In the genomic region with DNA sequence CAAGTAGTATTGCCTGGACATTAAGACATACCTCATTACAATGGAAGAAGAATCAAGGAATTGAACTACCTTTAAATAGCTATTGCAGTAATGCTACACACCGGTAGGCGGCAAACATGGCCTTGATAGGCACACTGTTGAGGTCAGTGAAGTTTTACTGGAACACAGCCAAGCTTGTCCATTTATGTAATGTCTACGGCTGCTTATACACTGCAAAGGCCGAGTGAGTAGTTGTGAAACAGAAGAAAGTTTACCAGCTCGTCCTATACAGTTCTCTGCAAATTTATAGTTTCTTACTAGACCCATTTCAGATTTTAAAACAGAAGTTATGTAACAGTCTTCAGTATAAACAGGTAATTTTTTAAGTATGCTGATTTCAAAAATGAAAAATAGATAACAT, we compare ENCODE assay signal across 8 cellular contexts. TPM values are rescaled to one million over a fixed set of nuclear protein-coding genes. Genes with fewer than 3 reads are reported as not detected.
DNase-seq lines count a peak whose midpoint lies in the region; ATAC-seq and TF ChIP-seq lines count a peak whose summit lies in the region.

No MANE protein-coding gene starts in this region.

- H3K4me1 Mint-ChIP-seq in activated CD8-positive, alpha-beta T cell treated with anti-CD3 and anti-CD28 coated beads for 36 hours (ENCODE audit: low read depth) = no peaks in the 10 kb centered on the region
- H3K4me1 Mint-ChIP-seq in osteocyte (ENCODE audit: unreplicated experiment) = peaks cover 9% of the 10 kb centered on the region

- CTCF ChIA-PET in AG04450 (lab: Charles Lee) = interaction anchor here (0.6 to 3.3 kb wide), 51 partner anchors 9 to 502 kb away, joined by 3 to 34 read pairs (median 4); no protein-coding TSS in a partner anchor
- CTCF ChIA-PET in activated CD8-positive, alpha-beta T cell treated with anti-CD3 and anti-CD28 coated beads for 36 hours (lab: Charles Lee) = interaction anchor here (0.7 to 1.5 kb wide), 7 partner anchors 12 to 196 kb away, joined by 3 to 4 read pairs (median 3); no protein-coding TSS in a partner anchor

- POLR2A ChIA-PET in AG04450 (lab: Yijun Ruan, JAX) = interaction anchor here (0.6 kb wide), 1 partner anchor 132 kb away, joined by 3 read pairs; the partner anchor contains the start of gene RAB31
- POLR2A ChIA-PET in activated CD8-positive, alpha-beta T cell treated with anti-CD3 and anti-CD28 coated beads for 36 hours (lab: Charles Lee) = no interaction called here

- TF ChIP-seq CTCF in AG04450 (IDR thresholded peaks at IDR 0.05; ENCODE audit: low read depth, low read length) (peak; percentile 92), osteocyte (IDR thresholded peaks at IDR 0.05) (peak; percentile 83)
- peak; percentile 43 for TF ChIP-seq CTCF in activated CD8-positive, alpha-beta T cell treated with anti-CD3 and anti-CD28 coated beads for 36 hours (IDR thresholded peaks at IDR 0.05)

- H3K27me3 Mint-ChIP-seq in activated CD8-positive, alpha-beta T cell treated with anti-CD3 and anti-CD28 coated beads for 36 hours = no peaks in the 10 kb centered on the region
- no peaks in the 10 kb centered on the region for H3K27me3 Mint-ChIP-seq in osteocyte (ENCODE audit: unreplicated experiment)

- H3K27ac Mint-ChIP-seq in activated CD8-positive, alpha-beta T cell treated with anti-CD3 and anti-CD28 coated beads for 36 hours = no peak overlapping the region
- H3K27ac Mint-ChIP-seq in osteocyte (ENCODE audit: unreplicated experiment) = peak overlapping the region; percentile 45

- H3K27ac ChIP-seq in AG04450 (ENCODE audit: low read depth, low read length) = no peak overlapping the region

- peaks cover 16% of the 10 kb centered on the region for H3K36me3 Mint-ChIP-seq in activated CD8-positive, alpha-beta T cell treated with anti-CD3 and anti-CD28 coated beads for 36 hours (ENCODE audit: low read depth)
- peaks cover 36% of the 10 kb centered on the region for H3K36me3 Mint-ChIP-seq in osteocyte (ENCODE audit: unreplicated experiment)

- no peaks in the 10 kb centered on the region for H3K9me3 Mint-ChIP-seq in activated CD8-positive, alpha-beta T cell treated with anti-CD3 and anti-CD28 coated beads for 36 hours
- H3K9me3 Mint-ChIP-seq in osteocyte (ENCODE audit: unreplicated experiment) = no peaks in the 10 kb centered on the region

- no peaks in the 10 kb centered on the region for H3K27me3 ChIP-seq in AG04450 (ENCODE audit: control insufficient read depth, insufficient read depth, low read length)

- ATAC-seq in GM19035 (IDR thresholded peaks at IDR 0.05; ENCODE audit: unreplicated experiment) (peak; percentile 78), GM18519 (IDR thresholded peaks at IDR 0.05; ENCODE audit: low FRiP score, unreplicated experiment) (no peak)
- ATAC-seq in activated CD8-positive, alpha-beta T cell treated with anti-CD3 and anti-CD28 coated beads for 36 hours = no peak

- H3K4me3 Mint-ChIP-seq in activated CD8-positive, alpha-beta T cell treated with anti-CD3 and anti-CD28 coated beads for 36 hours = no peak overlapping the region
- H3K4me3 Mint-ChIP-seq in osteocyte (ENCODE audit: unreplicated experiment) = no peak overlapping the region

- H3K4me3 ChIP-seq in AG04450 (ENCODE audit: low read depth, low read length) = no peak overlapping the region

- intact Hi-C loops in activated CD8-positive, alpha-beta T cell treated with anti-CD3 and anti-CD28 coated beads for 36 hours (cut with micrococcal nuclease) = no loop called here

- DNase-seq in AG04450 (ENCODE audit: low read depth, low spot score) (peak; percentile 96), NCI-H146 (lab: John Stamatoyannopoulos, UW) (peak; percentile 92), glomerular endothelial cell (ENCODE audit: extremely low read depth, low read depth, low spot score) (peak; percentile 99), osteocyte (ENCODE audit: extremely low spot score, unreplicated experiment) (peak; percentile 90), KG1 (lab: John Stamatoyannopoulos, UW) (no peak)
- peak; percentile 22 for DNase-seq in activated CD8-positive, alpha-beta T cell treated with anti-CD3 and anti-CD28 coated beads for 36 hours

- H3K9me3 ChIP-seq in AG04450 (ENCODE audit: control insufficient read depth, insufficient read depth, low read length) = peaks cover under 1% of the 10 kb centered on the region

RNA-seq across cellular contexts. Expression of gene PPP4R1, which starts 38.8 kb away (rescaled TPM):
- polyA plus RNA-seq in AG04450 (2011; rRNA removed) = 99.3 and 101 TPM in 2 replicates
- 184 and 186 TPM in 2 replicates for polyA minus RNA-seq in AG04450 (2011; rRNA and poly(A)+ RNA removed)
- total RNA-seq in activated CD8-positive, alpha-beta T cell treated with anti-CD3 and anti-CD28 coated beads for 36 hours = 10 to 100 TPM; 31.4 to 31.7 TPM
- total RNA-seq in glomerular endothelial cell (60.4 and 98.1 TPM in 2 replicates), osteocyte (131 and 140 TPM in 2 replicates)
